In the genomic region with DNA sequence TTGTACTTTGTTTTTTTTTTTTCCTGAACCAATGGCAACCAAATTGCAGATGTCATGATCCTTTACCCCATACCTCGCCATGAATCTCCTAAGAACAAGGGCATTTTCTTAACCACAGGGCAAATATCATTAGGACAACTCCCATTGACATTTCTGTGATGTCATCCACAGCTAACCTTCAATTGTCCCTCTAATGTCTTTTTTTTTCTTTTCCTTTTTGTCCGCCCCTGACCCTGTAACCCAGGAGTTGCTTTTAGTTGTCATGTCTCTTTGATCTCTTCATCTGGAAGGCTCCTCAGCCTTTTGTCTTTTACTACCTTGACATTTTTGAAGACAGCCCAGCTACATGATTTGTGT, we compare ENCODE assay signal across 8 cellular contexts. TPM values are rescaled to one million over a fixed set of nuclear protein-coding genes. Genes with fewer than 3 reads are reported as not detected.
DNase-seq lines count a peak whose midpoint lies in the region; ATAC-seq and TF ChIP-seq lines count a peak whose summit lies in the region.

No MANE protein-coding gene starts in this region.

- H3K9ac ChIP-seq in parathyroid adenoma: peak overlapping the region; percentile 65

- ATAC-seq in Panc1: no peak
- no peak for ATAC-seq in GM21786 (IDR thresholded peaks at IDR 0.05; ENCODE audit: unreplicated experiment)

- peak overlapping the region; percentile 87 to 93 (median 90) for H3K4me3 Mint-ChIP-seq in CD8-positive, alpha-beta memory T cell

- H3K36me3 ChIP-seq in CD8-positive, alpha-beta memory T cell (ENCODE audit: insufficient read depth, low read length): no peaks in the 10 kb centered on the region
- H3K36me3 ChIP-seq in Panc1 (ENCODE audit: control insufficient read depth, insufficient read depth, low read length) (no peaks in the 10 kb centered on the region), parathyroid adenoma (ENCODE audit: control insufficient read depth, insufficient read depth, low read length) (no peaks in the 10 kb centered on the region)

- no peaks in the 10 kb centered on the region for H3K9me3 ChIP-seq in CD8-positive, alpha-beta memory T cell (ENCODE audit: low read length)
- no peaks in the 10 kb centered on the region for H3K9me3 ChIP-seq in Panc1 (ENCODE audit: control insufficient read depth, insufficient read depth, low read depth, low read length)
- H3K9me3 ChIP-seq in parathyroid adenoma (ENCODE audit: control insufficient read depth, low read length): no peaks in the 10 kb centered on the region

- peaks cover 18% of the 10 kb centered on the region for H3K4me1 ChIP-seq in CD8-positive, alpha-beta memory T cell (ENCODE audit: insufficient read depth, low read length)
- peaks cover 11% of the 10 kb centered on the region for H3K4me1 ChIP-seq in Panc1 (ENCODE audit: control insufficient read depth, insufficient read depth, low read length)
- peaks cover 11% of the 10 kb centered on the region for H3K4me1 ChIP-seq in parathyroid adenoma

- peaks cover 0 to 22% (median 3%) of the 10 kb centered on the region in 3 donors for H3K36me3 Mint-ChIP-seq in CD8-positive, alpha-beta memory T cell

- H3K27ac ChIP-seq in CD8-positive, alpha-beta memory T cell (ENCODE audit: low read depth, low read length): peak overlapping the region; percentile 17
- H3K27ac ChIP-seq in Panc1 (ENCODE audit: low read length) (peak overlapping the region; percentile 87), epithelial cell of prostate (peak overlapping the region; percentile 28), parathyroid adenoma (peak overlapping the region; percentile 62)

- no peaks in the 10 kb centered on the region for H3K27me3 ChIP-seq in CD8-positive, alpha-beta memory T cell (ENCODE audit: insufficient read depth, low read length, poor library complexity, severe bottlenecking)
- no peaks in the 10 kb centered on the region for H3K27me3 ChIP-seq in Panc1 (ENCODE audit: control insufficient read depth, insufficient read depth, low read length)
- no peaks in the 10 kb centered on the region for H3K27me3 ChIP-seq in parathyroid adenoma (ENCODE audit: control insufficient read depth, insufficient read depth, low read length)

- in situ Hi-C loops in Panc1 (cut with HindIII; ENCODE audit: low pct_unique_long_range_greater_than_20kb, low sequenced_read_pairs): no loop called here

- H3K27ac Mint-ChIP-seq in CD8-positive, alpha-beta memory T cell: peak overlapping the region; percentile 70 to 98 (median 91)

- no peak for DNase-seq in CD8-positive, alpha-beta memory T cell
- DNase-seq in Panc1 (ENCODE audit: low read depth, low spot score): no peak
- no peak for DNase-seq in epithelial cell of prostate (ENCODE audit: low read depth, low spot score)
- no peak for DNase-seq in RKO (ENCODE audit: low spot score)
- DNase-seq in stimulated activated CD4-positive, alpha-beta T cell treated with anti-CD3 and anti-CD28 coated beads, Interleukin-12 subunit alpha, Interleukin-12 subunit beta, amount 100 ng/mL, for 4 hours: no peak
- DNase-seq in stimulated activated CD4-positive, alpha-beta T cell treated with anti-CD3 and anti-CD28 coated beads, Interleukin-4, amount 100 ng/mL, for 1 hour: no peak

- POLR2A ChIA-PET in CD8-positive, alpha-beta memory T cell (lab: Charles Lee): interaction anchor here (0.9 to 1.7 kb wide), 3 partner anchors 38 to 1317 kb away, joined by 3 to 10 read pairs (median 4); a partner anchor contains a TSS
- POLR2A ChIA-PET in Panc1 (lab: Charles Lee): interaction anchor here (0.6 to 0.7 kb wide), 3 partner anchors 15 to 313 kb away, joined by 3 to 5 read pairs (median 4); no protein-coding TSS in a partner anchor

- peak overlapping the region; percentile 73 for H3K4me2 ChIP-seq in parathyroid adenoma (ENCODE audit: low read length)

- H3K4me3 ChIP-seq in CD8-positive, alpha-beta memory T cell (ENCODE audit: low read length): peak overlapping the region; percentile 68
- H3K4me3 ChIP-seq in Panc1 (ENCODE audit: low read depth in 2 of 2, low read length in 2 of 2) (peak overlapping the region; percentile 57 to 84), parathyroid adenoma (ENCODE audit: low read depth, low read length) (peak overlapping the region; percentile 87)

- BruUV-seq in Panc1 (replicated peaks; lab: Mats Ljungman, UMichigan): TSS peak; percentile 85

- H3K9me3 Mint-ChIP-seq in CD8-positive, alpha-beta memory T cell: no peaks in the 10 kb centered on the region

- H2AFZ ChIP-seq in parathyroid adenoma: peak overlapping the region; percentile 87

- intact Hi-C loops in Panc1 (cut with micrococcal nuclease; ENCODE audit: unreplicated experiment): no loop called here

- CTCF ChIA-PET in CD8-positive, alpha-beta memory T cell (lab: Charles Lee): interaction anchor here (0.6 to 1.5 kb wide), 5 partner anchors 22 to 417 kb away, joined by 3 to 4 read pairs (median 3); a partner anchor contains a TSS
- CTCF ChIA-PET in Panc1 (lab: Charles Lee): interaction anchor here (0.8 kb wide), 1 partner anchor 8 kb away, joined by 7 read pairs; no protein-coding TSS in a partner anchor

- peaks cover 12 to 26% (median 17%) of the 10 kb centered on the region in 3 donors for H3K4me1 Mint-ChIP-seq in CD8-positive, alpha-beta memory T cell

- no peak for TF ChIP-seq CTCF in Panc1 (IDR thresholded peaks at IDR 0.05)
- no peak for TF ChIP-seq CTCF in parathyroid adenoma (IDR thresholded peaks at IDR 0.05)

- no peaks in the 10 kb centered on the region for H3K79me2 ChIP-seq in parathyroid adenoma

- H3K27me3 Mint-ChIP-seq in CD8-positive, alpha-beta memory T cell: no peaks in the 10 kb centered on the region

RNA-seq across cellular contexts. Expression of a gene that starts 0.4 kb away (rescaled TPM):
- total RNA-seq in CD8-positive, alpha-beta memory T cell: 10 to 100 TPM; 18.8 to 19.0 TPM
- 33.3 TPM for polyA plus RNA-seq in CD8-positive, alpha-beta memory T cell
- 19.2 TPM for total RNA-seq in Panc1 (2021; ENCODE audit: unreplicated experiment)
- 25.0 TPM for polyA plus RNA-seq in Panc1 (2012; ENCODE audit: insufficient read length)

RNA-seq across cellular contexts. Expression of a gene that starts 31.6 kb away (rescaled TPM):
- total RNA-seq in CD8-positive, alpha-beta memory T cell: not detected
- not detected for polyA plus RNA-seq in CD8-positive, alpha-beta memory T cell
- not detected for total RNA-seq in Panc1 (2021; ENCODE audit: unreplicated experiment)
- polyA plus RNA-seq in Panc1 (2012; ENCODE audit: insufficient read length): not detected

RNA-seq across cellular contexts. Expression of a gene that starts 37.5 kb away (rescaled TPM):
- 10 to 100 TPM; 47.8 to 50.7 TPM for total RNA-seq in CD8-positive, alpha-beta memory T cell
- 32.8 TPM for polyA plus RNA-seq in CD8-positive, alpha-beta memory T cell
- 46.6 TPM for total RNA-seq in Panc1 (2021; ENCODE audit: unreplicated experiment)
- polyA plus RNA-seq in Panc1 (2012; ENCODE audit: insufficient read length): 32.1 TPM

Comparison
In these comparisons a context has a peak if more than half of its experiments do, and no peak if none do; other contexts are left out.
1. H3K27ac ChIP-seq: peak in every context shown above with its lines; median percentile 87 in Panc1; 62 in parathyroid adenoma; 28 in epithelial cell of prostate; 17 in CD8-positive, alpha-beta memory T cell.